ENCODE assay signal across 25 cellular contexts in the genomic region with DNA sequence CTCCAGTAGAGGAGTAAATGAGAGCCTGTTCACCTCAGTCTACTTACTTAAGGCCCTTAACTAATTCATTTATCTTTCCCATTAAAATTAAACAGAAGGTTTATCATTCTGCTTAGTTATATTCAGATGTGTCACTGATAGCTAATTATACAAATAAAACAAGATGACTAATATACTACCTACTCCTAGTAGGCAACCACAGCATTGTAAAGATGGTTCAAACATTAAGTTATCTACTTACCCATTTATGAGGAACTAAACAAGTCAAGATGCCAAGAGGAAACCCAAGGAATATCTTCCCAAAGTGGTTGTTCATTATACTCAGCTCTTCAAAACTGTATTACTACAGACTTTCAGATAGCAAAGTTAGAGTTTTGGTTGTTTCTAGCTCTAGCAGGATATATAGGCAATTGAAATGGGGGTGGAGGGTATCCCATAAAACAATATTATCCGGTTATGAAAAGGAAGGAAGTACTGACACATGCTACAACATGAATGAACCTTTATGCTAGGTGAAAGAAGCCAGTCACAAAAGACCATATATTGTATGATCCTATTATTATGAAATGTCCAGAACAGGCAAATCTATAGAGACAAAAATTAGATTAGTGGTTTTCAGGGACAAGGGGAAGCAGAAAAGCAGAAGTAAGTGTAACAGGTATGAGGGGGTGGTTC. TPM values are rescaled to one million over a fixed set of nuclear protein-coding genes. Genes with fewer than 3 reads are reported as not detected.
DNase-seq lines count a peak whose midpoint lies in the region; ATAC-seq and TF ChIP-seq lines count a peak whose summit lies in the region.
"Had no signal": no experiment of that assay in that cellular context is flagged by ENCODE, and none has a peak within 500 bp of the region (broad histone marks: within the 10 kb centered on the region; RNA-seq: fewer than 3 reads in every experiment).

No MANE protein-coding gene starts in this region.

- H3K4me1 Mint-ChIP-seq in stimulated activated naive B cell treated with anti-CD40 and anti-IgM and Interleukin-4, amounts not matched to agents 10 μg/mL and 1 μg/mL and 100 μg/mL, for 72 hours = peaks cover 15 to 27% of the 10 kb centered on the region in 2 donors
- peaks cover 5% of the 10 kb centered on the region for H3K4me1 Mint-ChIP-seq in activated T-helper 1 cell treated with anti-CD3 and anti-CD28 coated beads, Interleukin-12 subunit alpha, Interleukin-12 subunit beta, Interleukin-2, Interleukin-4 antibody, amounts not matched to agents 30 ng/mL and 10 ng/mL and 1 ng/mL, durations not matched to agents 14 hours and 24 hours and 36 hours (ENCODE audit: low read depth)

- H3K4me3 Mint-ChIP-seq in stimulated activated naive B cell treated with anti-CD40 and anti-IgM and Interleukin-4, amounts not matched to agents 10 μg/mL and 1 μg/mL and 100 μg/mL, for 72 hours = no peak overlapping the region
- no peak overlapping the region for H3K4me3 Mint-ChIP-seq in activated T-helper 1 cell treated with anti-CD3 and anti-CD28 coated beads, Interleukin-12 subunit alpha, Interleukin-12 subunit beta, Interleukin-2, Interleukin-4 antibody, amounts not matched to agents 30 ng/mL and 10 ng/mL and 1 ng/mL, durations not matched to agents 14 hours and 24 hours and 36 hours
- H3K4me3 Mint-ChIP-seq: activated CD4-positive, alpha-beta memory T cell treated with anti-CD3 and anti-CD28 coated beads for 36 hours; activated naive CD8-positive, alpha-beta T cell; nephron had no signal

- peaks cover 9 to 13% of the 10 kb centered on the region in 2 donors for H3K36me3 Mint-ChIP-seq in stimulated activated naive B cell treated with anti-CD40 and anti-IgM and Interleukin-4, amounts not matched to agents 10 μg/mL and 1 μg/mL and 100 μg/mL, for 72 hours
- peaks cover 3% of the 10 kb centered on the region for H3K36me3 Mint-ChIP-seq in activated T-helper 1 cell treated with anti-CD3 and anti-CD28 coated beads, Interleukin-12 subunit alpha, Interleukin-12 subunit beta, Interleukin-2, Interleukin-4 antibody, amounts not matched to agents 30 ng/mL and 10 ng/mL and 1 ng/mL, durations not matched to agents 14 hours and 24 hours and 36 hours (ENCODE audit: low read depth)
- H3K36me3 Mint-ChIP-seq: activated naive CD8-positive, alpha-beta T cell had no signal

- peak; percentile 63 for ATAC-seq in RWPE2 (ENCODE audit: low read depth)
- ATAC-seq in foreskin keratinocyte = peak; percentile 70
- no peak for ATAC-seq in stimulated activated naive B cell treated with anti-CD40 and anti-IgM and Interleukin-4, amounts not matched to agents 10 μg/mL and 1 μg/mL and 100 μg/mL, for 72 hours (replicated peaks)
- ATAC-seq: activated CD4-positive, CD25-positive, alpha-beta regulatory T cell treated with anti-CD3 and anti-CD28 coated beads, Interleukin-2, amount 50 U/mL, for 24 hours; stimulated activated naive CD8-positive, alpha-beta T cell treated with anti-CD3 and anti-CD28 coated beads, Interleukin-15, Interleukin-2, amounts not matched to agents 100 U/mL and 50 U/mL, for 24 hours had no signal

- TF ChIP-seq CTCF in RWPE2 (IDR thresholded peaks at IDR 0.05; ENCODE audit: poor library complexity, severe bottlenecking) (no peak), foreskin keratinocyte (conservative IDR thresholded peaks at IDR 0.05) (no peak)

- H3K27ac Mint-ChIP-seq in stimulated activated naive B cell treated with anti-CD40 and anti-IgM and Interleukin-4, amounts not matched to agents 10 μg/mL and 1 μg/mL and 100 μg/mL, for 72 hours = peak overlapping the region; percentile 9
- no peak overlapping the region for H3K27ac Mint-ChIP-seq in activated T-helper 1 cell treated with anti-CD3 and anti-CD28 coated beads, Interleukin-12 subunit alpha, Interleukin-12 subunit beta, Interleukin-2, Interleukin-4 antibody, amounts not matched to agents 30 ng/mL and 10 ng/mL and 1 ng/mL, durations not matched to agents 14 hours and 24 hours and 36 hours
- H3K27ac Mint-ChIP-seq: activated CD4-positive, alpha-beta memory T cell treated with anti-CD3 and anti-CD28 coated beads for 36 hours; activated naive CD8-positive, alpha-beta T cell; activated T-helper 2 cell treated with anti-CD3 and anti-CD28 coated beads, Interferon-gamma antibody, Interleukin-2, Interleukin-4, amounts not matched to agents 10 μg/mL and 5 μg/mL and 100 μg/mL, durations not matched to agents 14 hours and 24 hours and 36 hours; nephron had no signal

- peaks cover 32% of the 10 kb centered on the region for H3K4me1 ChIP-seq in RWPE2 (ENCODE audit: insufficient read depth, poor library complexity, severe bottlenecking)
- H3K4me1 ChIP-seq in foreskin keratinocyte = peaks cover 18% of the 10 kb centered on the region
- H3K4me1 ChIP-seq: right atrium auricular region had no signal

- H3K4me3 ChIP-seq in RWPE2 (ENCODE audit: severe bottlenecking) = no peak overlapping the region
- H3K4me3 ChIP-seq: hepatocyte, ovary, PC-9, right atrium auricular region, thoracic aorta had no signal

- no peaks in the 10 kb centered on the region for H3K27me3 ChIP-seq in RWPE2 (ENCODE audit: insufficient read depth, poor library complexity, severe bottlenecking)
- no peaks in the 10 kb centered on the region for H3K27me3 ChIP-seq in foreskin keratinocyte
- H3K27me3 ChIP-seq: hepatocyte, ovary, right atrium auricular region had no signal

- H3K9me3 ChIP-seq in RWPE2 (ENCODE audit: severe bottlenecking) = no peaks in the 10 kb centered on the region
- H3K9me3 ChIP-seq: ovary, right atrium auricular region, thoracic aorta had no signal

- no peaks in the 10 kb centered on the region for H3K27me3 Mint-ChIP-seq in stimulated activated naive B cell treated with anti-CD40 and anti-IgM and Interleukin-4, amounts not matched to agents 10 μg/mL and 1 μg/mL and 100 μg/mL, for 72 hours
- no peaks in the 10 kb centered on the region for H3K27me3 Mint-ChIP-seq in activated T-helper 1 cell treated with anti-CD3 and anti-CD28 coated beads, Interleukin-12 subunit alpha, Interleukin-12 subunit beta, Interleukin-2, Interleukin-4 antibody, amounts not matched to agents 30 ng/mL and 10 ng/mL and 1 ng/mL, durations not matched to agents 14 hours and 24 hours and 36 hours (ENCODE audit: insufficient read depth)
- H3K27me3 Mint-ChIP-seq: activated CD4-positive, alpha-beta memory T cell treated with anti-CD3 and anti-CD28 coated beads for 36 hours; activated naive CD8-positive, alpha-beta T cell had no signal

- H3K27ac ChIP-seq in RWPE2 (ENCODE audit: poor library complexity, severe bottlenecking) (peak overlapping the region; percentile 54), foreskin keratinocyte (no peak overlapping the region)
- H3K27ac ChIP-seq: hepatocyte, ovary, PC-9, right atrium auricular region, thoracic aorta had no signal

- no peaks in the 10 kb centered on the region for H3K9me3 Mint-ChIP-seq in stimulated activated naive B cell treated with anti-CD40 and anti-IgM and Interleukin-4, amounts not matched to agents 10 μg/mL and 1 μg/mL and 100 μg/mL, for 72 hours
- no peaks in the 10 kb centered on the region for H3K9me3 Mint-ChIP-seq in activated T-helper 1 cell treated with anti-CD3 and anti-CD28 coated beads, Interleukin-12 subunit alpha, Interleukin-12 subunit beta, Interleukin-2, Interleukin-4 antibody, amounts not matched to agents 30 ng/mL and 10 ng/mL and 1 ng/mL, durations not matched to agents 14 hours and 24 hours and 36 hours
- H3K9me3 Mint-ChIP-seq: activated CD4-positive, alpha-beta memory T cell treated with anti-CD3 and anti-CD28 coated beads for 36 hours; activated T-helper 2 cell treated with anti-CD3 and anti-CD28 coated beads, Interferon-gamma antibody, Interleukin-2, Interleukin-4, amounts not matched to agents 10 μg/mL and 5 μg/mL and 100 μg/mL, durations not matched to agents 14 hours and 24 hours and 36 hours; nephron had no signal

- peak; percentile 6 for DNase-seq in HT-29 (ENCODE audit: low spot score)
- DNase-seq in RWPE2 (ENCODE audit: low spot score) = no peak
- DNase-seq in foreskin keratinocyte = peak in 1 of 2 donors; percentile 53
- no peak for DNase-seq in stimulated activated naive B cell treated with anti-CD40 and anti-IgM and Interleukin-4, amounts not matched to agents 10 μg/mL and 1 μg/mL and 100 μg/mL, for 72 hours
- no peak for DNase-seq in retina
- no peak for DNase-seq in activated T-helper 1 cell treated with anti-CD3 and anti-CD28 coated beads, Interleukin-12 subunit alpha, Interleukin-12 subunit beta, Interleukin-2, Interleukin-4 antibody, amounts not matched to agents 30 ng/mL and 10 ng/mL and 1 ng/mL, durations not matched to agents 14 hours and 24 hours and 36 hours (ENCODE audit: low spot score)
- no peak for DNase-seq in NK-92 (lab: John Stamatoyannopoulos, UW; ENCODE audit: unreplicated experiment)
- DNase-seq: activated CD4-positive, alpha-beta memory T cell treated with anti-CD3 and anti-CD28 coated beads for 36 hours; activated CD8-positive, alpha-beta memory T cell treated with anti-CD3 and anti-CD28 coated beads, Interleukin-2, amount 50 U/mL, for 48 hours; foreskin melanocyte; NCI-H2081 treated with DMSO at 0.1 percent for 48 hours; NCI-H446; NCI-H82; ovary; SIG-M5; stimulated activated naive CD8-positive, alpha-beta T cell treated with anti-CD3 and anti-CD28 coated beads, Interleukin-15, Interleukin-2, amounts not matched to agents 100 U/mL and 50 U/mL, for 24 hours; SW 1271 had no signal

- intact Hi-C loops in activated T-helper 1 cell treated with anti-CD3 and anti-CD28 coated beads, Interleukin-12 subunit alpha, Interleukin-12 subunit beta, Interleukin-2, Interleukin-4 antibody, amounts not matched to agents 30 ng/mL and 10 ng/mL and 1 ng/mL, durations not matched to agents 14 hours and 24 hours and 36 hours (cut with micrococcal nuclease) = no loop called here

- H3K36me3 ChIP-seq in RWPE2 (ENCODE audit: low read depth) = peaks cover 11% of the 10 kb centered on the region; the same call in 1 of the 2 replicates
- H3K36me3 ChIP-seq: ovary, right atrium auricular region, thoracic aorta had no signal

RNA-seq across cellular contexts. Expression of a gene that starts 56.5 kb away (rescaled TPM):
- total RNA-seq in HT-29 (2014; rRNA removed; shearing (Covaris generic)) = 25.9 and 27.0 TPM in 2 replicates
- total RNA-seq in foreskin keratinocyte = 56.6 and 57.2 TPM in 2 replicates
- 10.5 and 12.6 TPM in 2 replicates for polyA plus RNA-seq in foreskin keratinocyte
- 44.1 and 45.2 TPM in 2 replicates for total RNA-seq in activated T-helper 1 cell treated with anti-CD3 and anti-CD28 coated beads, Interleukin-12 subunit alpha, Interleukin-12 subunit beta, Interleukin-2, Interleukin-4 antibody, amounts not matched to agents 30 ng/mL and 10 ng/mL and 1 ng/mL, durations not matched to agents 14 hours and 24 hours and 36 hours

Comparison
In these comparisons a context has a peak if more than half of its experiments do, and no peak if none do; other contexts are left out.
1. ATAC-seq: peak in RWPE2 (single experiment) and foreskin keratinocyte (single experiment); none in stimulated activated naive B cell treated with anti-CD40 and anti-IgM and Interleukin-4, amounts not matched to agents 10 μg/mL and 1 μg/mL and 100 μg/mL, for 72 hours (0 of 2).